9 cellular contexts compared by ENCODE assay signal in genomic region chr3:100875239-100875638, GRCh38.
A peak's percentile ranks its signal among the peaks of the same experiment; 100 is the strongest.
DNase-seq lines count a peak whose midpoint lies in the region; ATAC-seq and TF ChIP-seq lines count a peak whose summit lies in the region.
"Had no signal": no experiment of that assay in that cellular context is flagged by ENCODE, and none has a peak within 500 bp of the region (broad histone marks: within the 10 kb centered on the region; RNA-seq: fewer than 3 reads in every experiment).

No MANE protein-coding gene starts in this region.

- H3K4me1 Mint-ChIP-seq in WTC11: 0 out of 2 replicates have a peak, but pooled peaks cover 3% of the 10 kb centered on the region

- no peaks in the 10 kb centered on the region for H3K36me3 ChIP-seq in left ventricle myocardium inferior
- H3K36me3 ChIP-seq in upper lobe of right lung: no peaks in the 10 kb centered on the region

- H3K4me1 ChIP-seq in left ventricle myocardium inferior (peaks cover 31% of the 10 kb centered on the region), upper lobe of right lung (peaks cover 12% of the 10 kb centered on the region)

- H3K27me3 Mint-ChIP-seq in WTC11 (ENCODE audit: low read depth): no peaks in the 10 kb centered on the region

- no peaks in the 10 kb centered on the region for H3K36me3 Mint-ChIP-seq in WTC11

- no peaks in the 10 kb centered on the region for H3K9me3 ChIP-seq in left ventricle myocardium inferior (replicated peaks)
- H3K9me3 ChIP-seq in upper lobe of right lung: no peaks in the 10 kb centered on the region

- no peak overlapping the region for H3K27ac Mint-ChIP-seq in WTC11

- intact Hi-C loops in left ventricle myocardium inferior (cut with micrococcal nuclease): no loop called here
- intact Hi-C loops in upper lobe of right lung (cut with DNase I): no loop called here

- TF ChIP-seq CTCF in left ventricle myocardium inferior (IDR thresholded peaks at IDR 0.05; ENCODE audit: borderline replicate concordance): no peak
- no peak for TF ChIP-seq CTCF in upper lobe of right lung (IDR thresholded peaks at IDR 0.05)
- no peak for TF ChIP-seq CTCF in WTC11 (IDR thresholded peaks at IDR 0.05)

- POLR2A ChIA-PET in WTC11 (lab: Charles Lee): no interaction called here

- DNase-seq in NCI-H2196 (lab: John Stamatoyannopoulos, UW; ENCODE audit: unreplicated experiment) (peak; percentile 45), NCI-H2196 treated with DMSO at 0.1 percent for 48 hours (lab: John Stamatoyannopoulos, UW; ENCODE audit: unreplicated experiment) (no peak), left ventricle myocardium inferior (peak; percentile 71), upper lobe of right lung (no peak), SK-N-DZ (ENCODE audit: low spot score) (no peak), WTC11 (ENCODE audit: low spot score) (no peak), activated gamma-delta T cell (lab: John Stamatoyannopoulos, UW) (no peak)
- DNase-seq: NCI-H1436 had no signal

- no peak overlapping the region for H3K4me3 Mint-ChIP-seq in WTC11

- H3K9me3 Mint-ChIP-seq in WTC11: no peaks in the 10 kb centered on the region

- CTCF ChIA-PET in WTC11 (lab: Charles Lee): no interaction called here

- H3K27me3 ChIP-seq in left ventricle myocardium inferior (ENCODE audit: low read depth): no peaks in the 10 kb centered on the region
- no peaks in the 10 kb centered on the region for H3K27me3 ChIP-seq in upper lobe of right lung

- ATAC-seq in SK-N-SH treated with all-trans-retinoic acid at 6 μM for 48 hours (peak; percentile 78), upper lobe of right lung (peak; percentile 56), WTC11 (no peak)

- no peak overlapping the region for H3K4me3 ChIP-seq in left ventricle myocardium inferior
- H3K4me3 ChIP-seq in upper lobe of right lung: no peak overlapping the region

- H3K27ac ChIP-seq in left ventricle myocardium inferior (replicated peaks) (peak overlapping the region; percentile 39), upper lobe of right lung (no peak overlapping the region)

TF ChIP-seq in SK-N-SH treated with all-trans-retinoic acid at 6 μM for 48 hours, 23 proteins besides CTCF, POLR2A, EP300 and RAD21:
- no peak for TF ChIP-seq TCF4 (CRISPR knock-in tag; IDR thresholded peaks at IDR 0.05; ENCODE audit: borderline replicate concordance)
- peak; percentile 30; the same call in 1 of the 2 replicates for TF ChIP-seq ISL1 (CRISPR knock-in tag; IDR thresholded peaks at IDR 0.05)
- no peak for TF ChIP-seq TSHZ2 (CRISPR knock-in tag; IDR thresholded peaks at IDR 0.05)

TF ChIP-seq in WTC11, 78 proteins besides CTCF, POLR2A, EP300 and RAD21 (continues in another document):
- TF ChIP-seq MAX (CRISPR knock-in tag; IDR thresholded peaks at IDR 0.05) (no peak), MXD4 (CRISPR knock-in tag; IDR thresholded peaks at IDR 0.05; ENCODE audit: borderline replicate concordance) (no peak), SMAD3 (CRISPR knock-in tag; IDR thresholded peaks at IDR 0.05; ENCODE audit: borderline replicate concordance) (no peak), ZNF263 (CRISPR knock-in tag; IDR thresholded peaks at IDR 0.05; ENCODE audit: low read depth) (no peak), NFATC4 (CRISPR knock-in tag; IDR thresholded peaks at IDR 0.05) (no peak), ZNF425 (CRISPR knock-in tag; conservative IDR thresholded peaks at IDR 0.05) (no peak), RORB (CRISPR knock-in tag; IDR thresholded peaks at IDR 0.05) (no peak), ZSCAN18 (CRISPR knock-in tag; IDR thresholded peaks at IDR 0.05) (no peak), IRF1 (CRISPR knock-in tag; IDR thresholded peaks at IDR 0.05) (no peak), ATF6 (CRISPR knock-in tag; IDR thresholded peaks at IDR 0.05) (no peak), MYBL2 (CRISPR knock-in tag; IDR thresholded peaks at IDR 0.05) (no peak), ESRRA (CRISPR knock-in tag; IDR thresholded peaks at IDR 0.05; ENCODE audit: borderline replicate concordance) (no peak), RELA (CRISPR knock-in tag; IDR thresholded peaks at IDR 0.05; ENCODE audit: borderline replicate concordance) (no peak), ERG (CRISPR knock-in tag; IDR thresholded peaks at IDR 0.05) (no peak), HMGA2 (CRISPR knock-in tag; IDR thresholded peaks at IDR 0.05) (no peak), ZNF512 (CRISPR knock-in tag; IDR thresholded peaks at IDR 0.05; ENCODE audit: borderline replicate concordance) (no peak), NFYB (CRISPR knock-in tag; conservative IDR thresholded peaks at IDR 0.05; ENCODE audit: low read depth) (no peak), TP53 (CRISPR knock-in tag; IDR thresholded peaks at IDR 0.05) (no peak), ELF4 (CRISPR knock-in tag; IDR thresholded peaks at IDR 0.05; ENCODE audit: low read depth) (no peak)

Comparison
In these comparisons a context has a peak if more than half of its experiments do, and no peak if none do; other contexts are left out.
1. DNase-seq: peak in NCI-H2196 (single experiment) and left ventricle myocardium inferior (single experiment); none in NCI-H2196 treated with DMSO at 0.1 percent for 48 hours (single experiment), upper lobe of right lung (single experiment), SK-N-DZ (single experiment), WTC11 (single experiment) and activated gamma-delta T cell (single experiment).